Comparison of ENCODE assay signal across 1 cellular context in genomic region chr14:85519661-85520305, GRCh38.
A peak's percentile ranks its signal among the peaks of the same experiment; 100 is the strongest.
TF ChIP-seq lines count a peak whose summit lies in the region.

No MANE protein-coding gene starts in this region.

TF ChIP-seq in HepG2, 621 proteins besides CTCF, POLR2A, EP300 and RAD21 (continued from another document and continues in another):
- TF ChIP-seq FOXJ3 (CRISPR knock-in tag; IDR thresholded peaks at IDR 0.05; ENCODE audit: borderline replicate concordance), result peak; percentile 90; the same call in 1 of the 2 replicates
- no peak for TF ChIP-seq ZNF44 (CRISPR knock-in tag; IDR thresholded peaks at IDR 0.05)
- TF ChIP-seq SIX1 (CRISPR knock-in tag; IDR thresholded peaks at IDR 0.05; ENCODE audit: borderline replicate concordance), result peak; percentile 58; the same call in 1 of the 2 replicates
- peak; percentile 95; the same call in 1 of the 2 replicates for TF ChIP-seq HOXD1 (CRISPR knock-in tag; IDR thresholded peaks at IDR 0.05)
- TF ChIP-seq ONECUT2 (CRISPR knock-in tag; IDR thresholded peaks at IDR 0.05), result no peak
- TF ChIP-seq STAG1 (CRISPR knock-in tag; IDR thresholded peaks at IDR 0.05), result no peak
- TF ChIP-seq, protein P1, sequence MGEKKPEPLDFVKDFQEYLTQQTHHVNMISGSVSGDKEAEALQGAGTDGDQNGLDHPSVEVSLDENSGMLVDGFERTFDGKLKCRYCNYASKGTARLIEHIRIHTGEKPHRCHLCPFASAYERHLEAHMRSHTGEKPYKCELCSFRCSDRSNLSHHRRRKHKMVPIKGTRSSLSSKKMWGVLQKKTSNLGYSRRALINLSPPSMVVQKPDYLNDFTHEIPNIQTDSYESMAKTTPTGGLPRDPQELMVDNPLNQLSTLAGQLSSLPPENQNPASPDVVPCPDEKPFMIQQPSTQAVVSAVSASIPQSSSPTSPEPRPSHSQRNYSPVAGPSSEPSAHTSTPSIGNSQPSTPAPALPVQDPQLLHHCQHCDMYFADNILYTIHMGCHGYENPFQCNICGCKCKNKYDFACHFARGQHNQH (CRISPR knock-in tag; IDR thresholded peaks at IDR 0.05), result 0 out of 2 replicates have a peak, but pooled peaks have one; percentile 36
- 0 out of 2 replicates have a peak, but pooled peaks have one; percentile 40 for TF ChIP-seq FOSL2 (CRISPR knock-in tag; IDR thresholded peaks at IDR 0.05)
- TF ChIP-seq TBP (CRISPR knock-in tag; IDR thresholded peaks at IDR 0.05), result no peak
- TF ChIP-seq TARDBP (CRISPR knock-in tag; IDR thresholded peaks at IDR 0.05), result peak; percentile 76
- TF ChIP-seq ELF3 (CRISPR knock-in tag; IDR thresholded peaks at IDR 0.05), result peak; percentile 82; the same call in 1 of the 2 replicates
- no peak for TF ChIP-seq ZNF33B (CRISPR knock-in tag; IDR thresholded peaks at IDR 0.05)
- TF ChIP-seq ZNF616 (CRISPR knock-in tag; IDR thresholded peaks at IDR 0.05; ENCODE audit: low read depth), result no peak
- TF ChIP-seq, protein P2, sequence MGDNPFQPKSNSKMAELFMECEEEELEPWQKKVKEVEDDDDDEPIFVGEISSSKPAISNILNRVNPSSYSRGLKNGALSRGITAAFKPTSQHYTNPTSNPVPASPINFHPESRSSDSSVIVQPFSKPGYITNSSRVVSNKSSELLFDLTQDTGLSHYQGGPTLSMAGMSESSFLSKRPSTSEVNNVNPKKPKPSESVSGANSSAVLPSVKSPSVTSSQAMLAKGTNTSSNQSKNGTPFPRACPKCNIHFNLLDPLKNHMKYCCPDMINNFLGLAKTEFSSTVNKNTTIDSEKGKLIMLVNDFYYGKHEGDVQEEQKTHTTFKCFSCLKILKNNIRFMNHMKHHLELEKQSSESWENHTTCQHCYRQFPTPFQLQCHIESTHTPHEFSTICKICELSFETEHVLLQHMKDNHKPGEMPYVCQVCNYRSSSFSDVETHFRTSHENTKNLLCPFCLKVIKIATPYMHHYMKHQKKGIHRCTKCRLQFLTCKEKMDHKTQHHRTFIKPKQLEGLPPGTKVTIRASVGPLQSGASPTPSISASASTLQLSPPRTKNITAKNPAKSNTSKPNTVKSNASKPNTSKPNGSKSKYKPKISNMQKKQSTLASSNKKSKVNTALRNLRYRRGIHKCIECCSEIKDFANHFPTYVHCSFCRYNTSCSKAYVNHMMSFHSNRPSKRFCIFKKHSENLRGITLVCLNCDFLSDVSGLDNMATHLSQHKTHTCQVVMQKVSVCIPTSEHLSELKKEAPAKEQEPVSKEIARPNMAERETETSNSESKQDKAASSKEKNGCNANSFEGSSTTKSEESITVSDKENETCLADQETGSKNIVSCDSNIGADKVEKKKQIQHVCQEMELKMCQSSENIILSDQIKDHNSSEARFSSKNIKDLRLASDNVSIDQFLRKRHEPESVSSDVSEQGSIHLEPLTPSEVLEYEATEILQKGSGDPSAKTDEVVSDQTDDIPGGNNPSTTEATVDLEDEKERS (CRISPR knock-in tag; IDR thresholded peaks at IDR 0.05), result 0 out of 2 replicates have a peak, but pooled peaks have one; percentile 38
- TF ChIP-seq THAP11 (CRISPR knock-in tag; IDR thresholded peaks at IDR 0.05), result peak; percentile 52; the same call in 1 of the 2 replicates
- no peak for TF ChIP-seq SRSF4 (IDR thresholded peaks at IDR 0.05; ENCODE audit: low read depth, low read length, poor library complexity, severe bottlenecking)
- no peak; the same call in 1 of the 2 replicates for TF ChIP-seq CHD4 (IDR thresholded peaks at IDR 0.05; ENCODE audit: borderline replicate concordance, low read length)
- TF ChIP-seq ERF (CRISPR knock-in tag; IDR thresholded peaks at IDR 0.05), result 0 out of 2 replicates have a peak, but pooled peaks have one; percentile 39
- TF ChIP-seq BCL6 (CRISPR knock-in tag; IDR thresholded peaks at IDR 0.05), result peak; percentile 88
- TF ChIP-seq MIER2 (CRISPR knock-in tag; IDR thresholded peaks at IDR 0.05), result 0 out of 2 replicates have a peak, but pooled peaks have one; percentile 24
- TF ChIP-seq ATF7 (IDR thresholded peaks at IDR 0.05), result no peak
- TF ChIP-seq ATF7 (CRISPR knock-in tag; IDR thresholded peaks at IDR 0.05), result no peak
- TF ChIP-seq SIX4 (CRISPR knock-in tag; IDR thresholded peaks at IDR 0.05), result peak; percentile 61; the same call in 1 of the 2 replicates
- no peak for TF ChIP-seq KDM4B (CRISPR knock-in tag; IDR thresholded peaks at IDR 0.05)
- TF ChIP-seq MXD4 (CRISPR knock-in tag; IDR thresholded peaks at IDR 0.05), result 0 out of 2 replicates have a peak, but pooled peaks have one; percentile 24
- TF ChIP-seq TBL1XR1 (IDR thresholded peaks at IDR 0.05; ENCODE audit: borderline replicate concordance, low read length, partially characterized antibody), result peak; percentile 23
- no peak for TF ChIP-seq ZC3H13 (CRISPR knock-in tag; IDR thresholded peaks at IDR 0.05)
- TF ChIP-seq ZFP36 (IDR thresholded peaks at IDR 0.05; ENCODE audit: borderline replicate concordance, low read depth, low read length, partially characterized antibody), result no peak
- peak; percentile 21; the same call in 1 of the 2 replicates for TF ChIP-seq PATZ1 (CRISPR knock-in tag; IDR thresholded peaks at IDR 0.05)
- peak; percentile 97 for TF ChIP-seq SOX5 (CRISPR knock-in tag; IDR thresholded peaks at IDR 0.05; ENCODE audit: borderline replicate concordance)
- TF ChIP-seq ZNF800 (CRISPR knock-in tag; IDR thresholded peaks at IDR 0.05), result no peak
- 0 out of 2 replicates have a peak, but pooled peaks have one; percentile 61 for TF ChIP-seq RERE (CRISPR knock-in tag; IDR thresholded peaks at IDR 0.05; ENCODE audit: low read depth)
- TF ChIP-seq ZXDC (CRISPR knock-in tag; IDR thresholded peaks at IDR 0.05), result no peak
- TF ChIP-seq ARHGAP35 (CRISPR knock-in tag; IDR thresholded peaks at IDR 0.05; ENCODE audit: borderline replicate concordance), result no peak
- no peak for TF ChIP-seq SMYD3 (CRISPR knock-in tag; IDR thresholded peaks at IDR 0.05)
- peak; percentile 95 for TF ChIP-seq HMG20A (CRISPR knock-in tag; IDR thresholded peaks at IDR 0.05; ENCODE audit: borderline replicate concordance)
- no peak for TF ChIP-seq TGIF2 (CRISPR knock-in tag; IDR thresholded peaks at IDR 0.05)
- TF ChIP-seq, protein P3, sequence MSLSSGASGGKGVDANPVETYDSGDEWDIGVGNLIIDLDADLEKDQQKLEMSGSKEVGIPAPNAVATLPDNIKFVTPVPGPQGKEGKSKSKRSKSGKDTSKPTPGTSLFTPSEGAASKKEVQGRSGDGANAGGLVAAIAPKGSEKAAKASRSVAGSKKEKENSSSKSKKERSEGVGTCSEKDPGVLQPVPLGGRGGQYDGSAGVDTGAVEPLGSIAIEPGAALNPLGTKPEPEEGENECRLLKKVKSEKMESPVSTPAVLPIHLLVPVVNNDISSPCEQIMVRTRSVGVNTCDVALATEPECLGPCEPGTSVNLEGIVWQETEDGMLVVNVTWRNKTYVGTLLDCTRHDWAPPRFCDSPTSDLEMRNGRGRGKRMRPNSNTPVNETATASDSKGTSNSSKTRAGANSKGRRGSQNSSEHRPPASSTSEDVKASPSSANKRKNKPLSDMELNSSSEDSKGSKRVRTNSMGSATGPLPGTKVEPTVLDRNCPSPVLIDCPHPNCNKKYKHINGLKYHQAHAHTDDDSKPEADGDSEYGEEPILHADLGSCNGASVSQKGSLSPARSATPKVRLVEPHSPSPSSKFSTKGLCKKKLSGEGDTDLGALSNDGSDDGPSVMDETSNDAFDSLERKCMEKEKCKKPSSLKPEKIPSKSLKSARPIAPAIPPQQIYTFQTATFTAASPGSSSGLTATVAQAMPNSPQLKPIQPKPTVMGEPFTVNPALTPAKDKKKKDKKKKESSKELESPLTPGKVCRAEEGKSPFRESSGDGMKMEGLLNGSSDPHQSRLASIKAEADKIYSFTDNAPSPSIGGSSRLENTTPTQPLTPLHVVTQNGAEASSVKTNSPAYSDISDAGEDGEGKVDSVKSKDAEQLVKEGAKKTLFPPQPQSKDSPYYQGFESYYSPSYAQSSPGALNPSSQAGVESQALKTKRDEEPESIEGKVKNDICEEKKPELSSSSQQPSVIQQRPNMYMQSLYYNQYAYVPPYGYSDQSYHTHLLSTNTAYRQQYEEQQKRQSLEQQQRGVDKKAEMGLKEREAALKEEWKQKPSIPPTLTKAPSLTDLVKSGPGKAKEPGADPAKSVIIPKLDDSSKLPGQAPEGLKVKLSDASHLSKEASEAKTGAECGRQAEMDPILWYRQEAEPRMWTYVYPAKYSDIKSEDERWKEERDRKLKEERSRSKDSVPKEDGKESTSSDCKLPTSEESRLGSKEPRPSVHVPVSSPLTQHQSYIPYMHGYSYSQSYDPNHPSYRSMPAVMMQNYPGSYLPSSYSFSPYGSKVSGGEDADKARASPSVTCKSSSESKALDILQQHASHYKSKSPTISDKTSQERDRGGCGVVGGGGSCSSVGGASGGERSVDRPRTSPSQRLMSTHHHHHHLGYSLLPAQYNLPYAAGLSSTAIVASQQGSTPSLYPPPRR (CRISPR knock-in tag; IDR thresholded peaks at IDR 0.05; ENCODE audit: borderline replicate concordance), result peak; percentile 75; the same call in 1 of the 2 replicates
- peak; percentile 48; the same call in 1 of the 2 replicates for TF ChIP-seq TCF7 (IDR thresholded peaks at IDR 0.05; ENCODE audit: low read depth)
- TF ChIP-seq ZNF775 (CRISPR knock-in tag; IDR thresholded peaks at IDR 0.05; ENCODE audit: borderline replicate concordance), result no peak
